Comparison of ENCODE assay signal across 37 cellular contexts in genomic region chr3:171065732-171066131, GRCh38. TPM values are rescaled to one million over a fixed set of nuclear protein-coding genes. Genes with fewer than 3 reads are reported as not detected.
"Had no signal": no experiment of that assay in that cellular context is flagged by ENCODE, and none has a peak within 500 bp of the region (broad histone marks: within the 10 kb centered on the region; RNA-seq: fewer than 3 reads in every experiment).

No MANE protein-coding gene starts in this region.

- ATAC-seq: activated CD8-positive, alpha-beta T cell treated with anti-CD3 and anti-CD28 coated beads for 36 hours; activated naive CD4-positive, alpha-beta T cell treated with anti-CD3 and anti-CD28 coated beads, Interleukin-2, amount 50 U/mL, for 72 hours; activated T-cell treated with anti-CD3 and anti-CD28 coated beads, Interleukin-2, amount 50 U/mL, for 4 hours; activated T-cell treated with anti-CD3 and anti-CD28 coated beads, Interleukin-2, amount 50 U/mL, for 72 hours; activated T-helper 17 cell treated with anti-CD3 and anti-CD28 coated beads, Interleukin-2, amount 50 U/mL, for 72 hours; body of pancreas; T-helper 17 cell had no signal

- DNase-seq: activated B cell treated with CpG ODN at 0.5 μM for 24 hours; activated CD4-positive, alpha-beta memory T cell treated with anti-CD3 and anti-CD28 coated beads for 36 hours; activated CD4-positive, alpha-beta T cell treated with anti-CD3 and anti-CD28 coated beads for 4 hours; activated CD4-positive, alpha-beta T cell treated with anti-CD3 and anti-CD28 coated beads, Interleukin-2, amount 10 ng/mL, durations not matched to agents 24 days and 14 days; activated CD4-positive, alpha-beta T cell treated with anti-CD3 and anti-CD28 coated beads, Interleukin-2, amount 50 U/mL, for 1 hour; activated CD4-positive, alpha-beta T cell treated with anti-CD3 and anti-CD28 coated beads, Interleukin-2, amount 50 U/mL, for 4 hours; activated CD4-positive, CD25-positive, alpha-beta regulatory T cell treated with anti-CD3 and anti-CD28 coated beads, Interleukin-2, amount 50 U/mL, for 72 hours; activated CD8-positive, alpha-beta memory T cell treated with anti-CD3 and anti-CD28 coated beads, Interleukin-2, amount 50 U/mL, for 4 hours; activated CD8-positive, alpha-beta T cell treated with anti-CD3 and anti-CD28 coated beads for 36 hours; activated effector memory CD4-positive, alpha-beta T cell treated with anti-CD3 and anti-CD28 coated beads, Interleukin-2, amount 50 U/mL, for 16 hours; activated gamma-delta T cell treated with Interleukin-2 at 50 U/mL for 16 hours; activated naive CD4-positive, alpha-beta T cell; activated naive CD4-positive, alpha-beta T cell treated with anti-CD3 and anti-CD28 coated beads for 36 hours; activated naive CD4-positive, alpha-beta T cell treated with anti-CD3 and anti-CD28 coated beads, Interleukin-2, amount 50 U/mL, for 16 hours; activated naive CD8-positive, alpha-beta T cell treated with anti-CD3 and anti-CD28 coated beads for 36 hours; activated T-cell treated with anti-CD3 and anti-CD28 coated beads for 4 hours; activated T-cell treated with anti-CD3 and anti-CD28 coated beads, Interleukin-2, amount 50 U/mL, for 1 hour; activated T-cell treated with anti-CD3 and anti-CD28 coated beads, Interleukin-2, amount 50 U/mL, for 4 hours; activated T-cell treated with anti-CD3 and anti-CD28 coated beads, Interleukin-2, amount 50 U/mL, for 72 hours; adrenal gland; amniotic stem cell; aorta; body of pancreas; brain microvascular endothelial cell; central memory CD4-positive, alpha-beta T cell; T-helper 17 cell had no signal

- H3K27me3 ChIP-seq: adrenal gland, body of pancreas, brain microvascular endothelial cell, breast epithelium had no signal

- H3K4me1 ChIP-seq: adrenal gland, body of pancreas, breast epithelium had no signal

- FAIRE-seq: astrocyte, TTC549 had no signal

- H3K4me3 ChIP-seq: adrenal gland, body of pancreas, breast epithelium had no signal

- H3K9me3 ChIP-seq: adrenal gland, body of pancreas, breast epithelium had no signal

- H3K36me3 ChIP-seq: adrenal gland, breast epithelium had no signal

- H3K27ac ChIP-seq: adrenal gland, body of pancreas, brain microvascular endothelial cell, breast epithelium, VCaP had no signal

RNA-seq across cellular contexts. Expression of gene SLC2A2, which starts 39.2 kb away (rescaled TPM):
- total RNA-seq: activated B cell treated with CpG ODN at 0.5 μM for 24 hours; activated CD4-positive, alpha-beta memory T cell treated with anti-CD3 and anti-CD28 coated beads for 36 hours; activated CD4-positive, alpha-beta T cell treated with anti-CD3 and anti-CD28 coated beads, Interleukin-2, amount 10 ng/mL, durations not matched to agents 24 days and 14 days; activated CD8-positive, alpha-beta memory T cell treated with anti-CD3 and anti-CD28 coated beads for 36 hours; activated CD8-positive, alpha-beta T cell treated with anti-CD3 and anti-CD28 coated beads for 36 hours; activated naive CD4-positive, alpha-beta T cell treated with anti-CD3 and anti-CD28 coated beads for 36 hours; activated naive CD4-positive, alpha-beta T cell treated with anti-CD3 and anti-CD28 coated beads, Interleukin-2, amount 50 U/mL, for 72 hours; activated naive CD8-positive, alpha-beta T cell treated with anti-CD3 and anti-CD28 coated beads for 36 hours; activated T-cell treated with anti-CD3 and anti-CD28 coated beads, Interleukin-2, amount 50 U/mL, for 72 hours; activated T-helper 1 cell treated with anti-CD3 and anti-CD28 coated beads, Interleukin-12 subunit alpha, Interleukin-12 subunit beta, Interleukin-2, Interleukin-4 antibody, amounts not matched to agents 30 ng/mL and 10 ng/mL and 1 ng/mL, durations not matched to agents 14 hours and 24 hours and 36 hours; activated T-helper 17 cell treated with anti-CD3 and anti-CD28 coated beads, Interleukin-2, amount 50 U/mL, for 72 hours; aorta; astrocyte; breast epithelium; cardiac septum; cerebellum; T-helper 17 cell; T-helper 2 cell treated with Interferon-gamma antibody and Interleukin-4, amounts not matched to agents 100 ng/mL and 5 ng/mL, for 36 hours had no signal
- polyA plus RNA-seq: adrenal gland had no signal
